ENCODE assay signal across 8 cellular contexts in the genomic region with DNA sequence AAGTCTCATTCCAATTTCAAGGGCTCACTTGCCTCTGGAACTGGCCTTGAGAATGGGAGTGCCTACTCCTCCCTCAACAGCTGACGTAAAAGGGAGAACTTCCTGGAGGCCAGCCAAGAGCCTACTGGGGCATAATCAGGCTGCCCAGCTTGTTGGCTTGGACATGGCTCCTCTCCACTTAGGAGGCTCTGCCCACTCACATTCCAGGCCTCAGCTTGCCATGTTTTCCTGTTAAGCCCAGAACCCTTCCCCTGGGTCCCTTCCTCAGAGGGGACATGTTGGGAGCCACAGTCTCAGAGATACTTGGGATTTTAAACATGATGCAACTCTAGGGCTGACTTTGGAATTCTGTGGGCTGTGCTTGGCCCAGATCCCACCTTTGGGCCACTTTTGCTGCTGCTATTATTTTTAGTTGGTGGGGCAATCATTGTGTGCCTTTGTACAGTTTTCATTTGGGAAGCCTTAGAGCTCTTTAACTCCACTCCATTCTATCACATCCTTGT. TPM values are rescaled to one million over a fixed set of nuclear protein-coding genes. Genes with fewer than 3 reads are reported as not detected.
A peak's percentile ranks its signal among the peaks of the same experiment; 100 is the strongest.
DNase-seq lines count a peak whose midpoint lies in the region; ATAC-seq and TF ChIP-seq lines count a peak whose summit lies in the region.

No MANE protein-coding gene starts in this region.

- CTCF ChIA-PET in CD4-positive, alpha-beta T cell (lab: Charles Lee) = no interaction called here

- no peaks in the 10 kb centered on the region for H3K27me3 ChIP-seq in right atrium auricular region
- H3K27me3 ChIP-seq in subcutaneous abdominal adipose tissue (ENCODE audit: control insufficient read depth in 5 of 5, insufficient read depth in 4 of 5, low read length in 5 of 5) = no peaks in the 10 kb centered on the region
- no peaks in the 10 kb centered on the region for H3K27me3 ChIP-seq in CD4-positive, alpha-beta T cell (ENCODE audit: control insufficient read depth, insufficient read depth, low read length)

- DNase-seq in HPDE6-E6E7 (ENCODE audit: extremely low spot score) (peak; percentile 64), anterior cingulate cortex (lab: John Stamatoyannopoulos, UW) (peak in 49 of 58 donors; percentile 4 to 74 (median 33)), right atrium auricular region (ENCODE audit: low spot score) (peak; percentile 91), NCI-H2107 (lab: John Stamatoyannopoulos, UW) (no peak)
- DNase-seq in CD4-positive, alpha-beta T cell = no peak

- POLR2A ChIA-PET in CD4-positive, alpha-beta T cell (lab: Charles Lee) = no interaction called here

- no peak overlapping the region for H3K4me3 Mint-ChIP-seq in CD4-positive, alpha-beta T cell

- H3K4me3 ChIP-seq in right atrium auricular region (no peak overlapping the region), subcutaneous abdominal adipose tissue (ENCODE audit: low read depth in 1 of 5, low read length in 5 of 5) (no peak overlapping the region)

- intact Hi-C loops in CD4-positive, alpha-beta T cell (cut with DNase I, micrococcal nuclease) = no loop called here

- H3K9me3 ChIP-seq in right atrium auricular region (no peaks in the 10 kb centered on the region), subcutaneous abdominal adipose tissue (ENCODE audit: control insufficient read depth in 5 of 5, low read length in 5 of 5) (no peaks in the 10 kb centered on the region)
- H3K9me3 ChIP-seq in CD4-positive, alpha-beta T cell (ENCODE audit: control insufficient read depth, low read length) = no peaks in the 10 kb centered on the region

- no peak overlapping the region for H3K27ac Mint-ChIP-seq in CD4-positive, alpha-beta T cell

- H3K27me3 Mint-ChIP-seq in CD4-positive, alpha-beta T cell = no peaks in the 10 kb centered on the region

- H3K4me1 Mint-ChIP-seq in CD4-positive, alpha-beta T cell (ENCODE audit: low read depth) = peaks cover 14% of the 10 kb centered on the region

- H3K36me3 ChIP-seq in right atrium auricular region = no peaks in the 10 kb centered on the region
- H3K36me3 ChIP-seq in subcutaneous abdominal adipose tissue (ENCODE audit: control insufficient read depth in 5 of 5, insufficient read depth in 5 of 5, low read length in 5 of 5) = no peaks in the 10 kb centered on the region

- no peak for TF ChIP-seq CTCF in right atrium auricular region (IDR thresholded peaks at IDR 0.05)
- TF ChIP-seq CTCF in CD4-positive, alpha-beta T cell (IDR thresholded peaks at IDR 0.05) = no peak

- H3K27ac ChIP-seq in right atrium auricular region (peak overlapping the region; percentile 50 to 81), subcutaneous abdominal adipose tissue (ENCODE audit: low read depth, low read length) (peak overlapping the region; percentile 6)
- no peak overlapping the region for H3K27ac ChIP-seq in CD4-positive, alpha-beta T cell (ENCODE audit: low read depth, low read length)

- peaks cover 0 to 22% of the 10 kb centered on the region in 2 donors for H3K4me1 ChIP-seq in right atrium auricular region
- peaks cover 0 to 37% (median 24%) of the 10 kb centered on the region in 5 donors for H3K4me1 ChIP-seq in subcutaneous abdominal adipose tissue (ENCODE audit: control insufficient read depth in 5 of 5, insufficient read depth in 5 of 5, low read length in 5 of 5)

- no peaks in the 10 kb centered on the region for H3K9me3 Mint-ChIP-seq in CD4-positive, alpha-beta T cell

- no peak overlapping the region for H3K9ac ChIP-seq in subcutaneous abdominal adipose tissue (ENCODE audit: low read length in 5 of 5)

- no peaks in the 10 kb centered on the region for H3K36me3 Mint-ChIP-seq in CD4-positive, alpha-beta T cell (ENCODE audit: low read depth)

- no peak for ATAC-seq in HG03571 (IDR thresholded peaks at IDR 0.05; ENCODE audit: unreplicated experiment)
- no peak for ATAC-seq in GM21423 (IDR thresholded peaks at IDR 0.05; ENCODE audit: unreplicated experiment)
- no peak for ATAC-seq in CD4-positive, alpha-beta T cell (ENCODE audit: poor library complexity)

RNA-seq across cellular contexts. Expression of gene ADTRP, which starts 31.5 kb away (rescaled TPM):
- not detected for total RNA-seq in right atrium auricular region
- 10 to 100 TPM; 14.3 to 15.2 TPM for total RNA-seq in CD4-positive, alpha-beta T cell

Comparison
In these comparisons a context has a peak if more than half of its experiments do, and no peak if none do; other contexts are left out.
1. DNase-seq: peak in HPDE6-E6E7 (single experiment), anterior cingulate cortex (49 of 58) and right atrium auricular region (single experiment); none in NCI-H2107 (single experiment) and CD4-positive, alpha-beta T cell (0 of 10).
2. RNA of gene ADTRP, which starts 31.5 kb away (total RNA-seq): 14.3 to 15.2 TPM in CD4-positive, alpha-beta T cell; not detected in right atrium auricular region; every median in the first group is over 10 times any median in the second.